In genomic region chr14:96999654-97000155, GRCh38 we compare ENCODE assay signal across 24 cellular contexts.
"Had no signal": no experiment of that assay in that cellular context is flagged by ENCODE, and none has a peak within 500 bp of the region (broad histone marks: within the 10 kb centered on the region; RNA-seq: fewer than 3 reads in every experiment).

No MANE protein-coding gene starts in this region.

- H3K4me3 Mint-ChIP-seq: activated CD4-positive, alpha-beta T cell treated with anti-CD3 and anti-CD28 coated beads for 36 hours; activated CD8-positive, alpha-beta T cell treated with anti-CD3 and anti-CD28 coated beads for 36 hours; activated naive CD4-positive, alpha-beta T cell treated with anti-CD3 and anti-CD28 coated beads, Interleukin-2, amount 10 ng/mL, durations not matched to agents 7 days and 5 days; activated naive CD8-positive, alpha-beta T cell treated with anti-CD3 and anti-CD28 coated beads, Interleukin-2, amount 10 ng/mL, durations not matched to agents 7 days and 5 days; activated T-cell treated with anti-CD3 and anti-CD28 coated beads, Interleukin-2, amount 50 U/mL, for 72 hours had no signal

- H3K4me1 Mint-ChIP-seq: activated naive CD4-positive, alpha-beta T cell treated with anti-CD3 and anti-CD28 coated beads, Interleukin-2, amount 10 ng/mL, durations not matched to agents 7 days and 5 days had no signal

- H3K4me3 ChIP-seq: adrenal gland, colonic mucosa, SK-N-MC had no signal

- H3K9me3 ChIP-seq: adrenal gland, colonic mucosa had no signal

- H3K4me1 ChIP-seq: adrenal gland, colonic mucosa had no signal

- H3K27ac ChIP-seq: adrenal gland, colonic mucosa, SK-N-MC had no signal

- H3K36me3 ChIP-seq: adrenal gland, colonic mucosa had no signal

- ATAC-seq: activated CD4-positive, alpha-beta T cell treated with anti-CD3 and anti-CD28 coated beads for 36 hours; activated CD8-positive, alpha-beta T cell treated with anti-CD3 and anti-CD28 coated beads for 36 hours; activated T-cell treated with anti-CD3 and anti-CD28 coated beads, Interleukin-2, amount 50 U/mL, for 72 hours had no signal

- H3K27ac Mint-ChIP-seq: activated CD4-positive, alpha-beta T cell treated with anti-CD3 and anti-CD28 coated beads for 36 hours; activated CD8-positive, alpha-beta T cell treated with anti-CD3 and anti-CD28 coated beads for 36 hours; activated naive CD4-positive, alpha-beta T cell treated with anti-CD3 and anti-CD28 coated beads, Interleukin-2, amount 10 ng/mL, durations not matched to agents 7 days and 5 days; activated naive CD8-positive, alpha-beta T cell treated with anti-CD3 and anti-CD28 coated beads, Interleukin-2, amount 10 ng/mL, durations not matched to agents 7 days and 5 days; activated T-cell treated with anti-CD3 and anti-CD28 coated beads, Interleukin-2, amount 50 U/mL, for 72 hours; activated T-helper 2 cell treated with anti-CD3 and anti-CD28 coated beads, Interferon-gamma antibody, Interleukin-2, Interleukin-4, amounts not matched to agents 10 μg/mL and 5 μg/mL and 100 μg/mL, durations not matched to agents 14 hours and 24 hours and 36 hours had no signal

- H3K27me3 Mint-ChIP-seq: activated CD4-positive, alpha-beta T cell treated with anti-CD3 and anti-CD28 coated beads for 36 hours; activated CD8-positive, alpha-beta T cell treated with anti-CD3 and anti-CD28 coated beads for 36 hours; activated naive CD4-positive, alpha-beta T cell treated with anti-CD3 and anti-CD28 coated beads, Interleukin-2, amount 10 ng/mL, durations not matched to agents 7 days and 5 days had no signal

- H3K9me3 Mint-ChIP-seq: activated CD8-positive, alpha-beta T cell treated with anti-CD3 and anti-CD28 coated beads for 36 hours had no signal

- H3K27me3 ChIP-seq: adrenal gland, colonic mucosa had no signal

- DNase-seq: activated CD4-positive, alpha-beta T cell treated with anti-CD3 and anti-CD28 coated beads for 36 hours; activated CD4-positive, alpha-beta T cell treated with anti-CD3 and anti-CD28 coated beads, Interleukin-2, amount 50 U/mL, for 1 hour; activated CD4-positive, CD25-positive, alpha-beta regulatory T cell; activated CD8-positive, alpha-beta memory T cell treated with anti-CD3 and anti-CD28 coated beads, Interleukin-2, amount 50 U/mL, for 4 hours; activated CD8-positive, alpha-beta T cell treated with anti-CD3 and anti-CD28 coated beads for 36 hours; activated gamma-delta T cell treated with Interleukin-2 at 50 U/mL for 16 hours; activated naive CD4-positive, alpha-beta T cell treated with anti-CD3 and anti-CD28 coated beads, Interleukin-2, amount 10 ng/mL, durations not matched to agents 7 days and 5 days; activated naive CD8-positive, alpha-beta T cell treated with anti-CD3 and anti-CD28 coated beads, Interleukin-2, amount 10 ng/mL, durations not matched to agents 7 days and 5 days; activated T-cell treated with anti-CD3 and anti-CD28 coated beads, Interleukin-2, amount 50 U/mL, for 72 hours; adrenal gland; anterior cingulate cortex; colonic mucosa; KG1; NCI-H1092; NCI-H1417; NCI-H2029; NCI-H2107; NCI-H2171 treated with DMSO at 0.1 percent for 48 hours; NCI-H226; NCI-H526; NCI-H774; T-helper 1 cell had no signal

- H3K36me3 Mint-ChIP-seq: activated naive CD4-positive, alpha-beta T cell treated with anti-CD3 and anti-CD28 coated beads, Interleukin-2, amount 10 ng/mL, durations not matched to agents 7 days and 5 days; activated naive CD8-positive, alpha-beta T cell treated with anti-CD3 and anti-CD28 coated beads, Interleukin-2, amount 10 ng/mL, durations not matched to agents 7 days and 5 days had no signal
